In the genomic region with DNA sequence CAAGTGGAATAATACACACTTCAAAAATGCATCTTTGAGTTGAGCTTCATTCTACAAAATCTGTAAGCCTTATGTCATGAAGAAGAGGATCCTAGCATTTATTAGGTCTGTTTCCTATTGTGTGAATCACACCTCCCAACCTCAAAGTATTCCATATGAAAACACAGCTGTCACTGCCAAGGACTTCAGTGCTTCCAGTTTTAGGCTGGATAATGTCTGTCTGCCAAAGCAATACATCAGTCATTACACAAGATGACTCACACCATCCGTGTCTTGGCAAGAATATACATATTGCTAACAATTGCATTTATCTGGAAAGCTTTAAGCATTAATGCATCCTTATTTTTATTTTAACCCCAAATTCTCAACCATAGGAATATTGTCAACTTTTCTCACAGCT, we compare ENCODE assay signal across 18 cellular contexts.
A peak's percentile ranks its signal among the peaks of the same experiment; 100 is the strongest.
DNase-seq lines count a peak whose midpoint lies in the region; ATAC-seq and TF ChIP-seq lines count a peak whose summit lies in the region.
"Had no signal": no experiment of that assay in that cellular context is flagged by ENCODE, and none has a peak within 500 bp of the region (broad histone marks: within the 10 kb centered on the region; RNA-seq: fewer than 3 reads in every experiment).

No MANE protein-coding gene starts in this region.

- H3K9me3 ChIP-seq in PC-9 (ENCODE audit: insufficient read depth, low read depth) (no peaks in the 10 kb centered on the region), T-helper 17 cell (ENCODE audit: control insufficient read depth, low read length, poor library complexity, severe bottlenecking) (no peaks in the 10 kb centered on the region)
- H3K9me3 ChIP-seq: gastroesophageal sphincter, transverse colon had no signal

- BruUV-seq in PC-9 (replicated peaks; lab: Mats Ljungman, UMichigan): no TSS peak

- TF ChIP-seq CTCF in PC-9 (conservative IDR thresholded peaks at IDR 0.05): no peak

- no peaks in the 10 kb centered on the region for H3K36me3 Mint-ChIP-seq in T-helper 17 cell (ENCODE audit: low read depth)
- H3K36me3 Mint-ChIP-seq: CD8-positive, alpha-beta memory T cell had no signal

- ATAC-seq in HG03457 (IDR thresholded peaks at IDR 0.05; ENCODE audit: unreplicated experiment): no peak
- no peak for ATAC-seq in T-helper 17 cell
- no peak for ATAC-seq in GM19463 (IDR thresholded peaks at IDR 0.05; ENCODE audit: unreplicated experiment)
- ATAC-seq: activated T-helper 17 cell treated with anti-CD3 and anti-CD28 coated beads, Interleukin-2, amount 50 U/mL, for 72 hours; gastroesophageal sphincter had no signal

- no peaks in the 10 kb centered on the region for H3F3A ChIP-seq in PC-9 (ENCODE audit: insufficient read depth, low read depth)

- CTCF ChIA-PET in PC-9 (lab: Charles Lee): no interaction called here

- DNase-seq in DMS 273 treated with DMSO at 0.1 percent for 48 hours (lab: John Stamatoyannopoulos, UW) (peak; percentile 5), NCI-H1417 treated with DMSO at 0.1 percent for 48 hours (lab: John Stamatoyannopoulos, UW) (peak; percentile 29), astrocyte of the hippocampus (ENCODE audit: low read depth, low spot score) (peak; percentile 81), kidney tubule cell (ENCODE audit: low spot score) (peak; percentile 15), PC-9 (no peak), T-helper 17 cell (no peak)
- DNase-seq: activated CD4-positive, alpha-beta T cell treated with anti-CD3 and anti-CD28 coated beads for 1 hour; CD8-positive, alpha-beta memory T cell; central memory CD4-positive, alpha-beta T cell; HFFc6; mammary epithelial cell; MV-4-11; SHP77; transverse colon had no signal

- no peaks in the 10 kb centered on the region for H3K27me3 Mint-ChIP-seq in T-helper 17 cell
- H3K27me3 Mint-ChIP-seq: activated T-helper 17 cell treated with anti-CD3 and anti-CD28 coated beads, Interleukin-2, amount 50 U/mL, for 72 hours; CD8-positive, alpha-beta memory T cell had no signal

- no peak overlapping the region for H2AFZ ChIP-seq in PC-9

- no peaks in the 10 kb centered on the region for H3K79me2 ChIP-seq in PC-9 (ENCODE audit: low read depth)

- H3K27ac Mint-ChIP-seq in T-helper 17 cell: no peak overlapping the region
- H3K27ac Mint-ChIP-seq: activated T-helper 17 cell treated with anti-CD3 and anti-CD28 coated beads, Interleukin-2, amount 50 U/mL, for 72 hours; CD8-positive, alpha-beta memory T cell; HFFc6 had no signal

- no peaks in the 10 kb centered on the region for H3K27me3 ChIP-seq in PC-9 (ENCODE audit: insufficient read depth, low read depth)
- H3K27me3 ChIP-seq: gastroesophageal sphincter, transverse colon had no signal

- H3K4me3 ChIP-seq in PC-9: no peak overlapping the region
- H3K4me3 ChIP-seq: gastroesophageal sphincter, transverse colon had no signal

- POLR2A ChIA-PET in PC-9 (lab: Charles Lee; ENCODE audit: unreplicated experiment): no interaction called here

- H3K4me2 ChIP-seq in PC-9: no peak overlapping the region

- no peaks in the 10 kb centered on the region for H3K9me2 ChIP-seq in PC-9 (ENCODE audit: insufficient read depth)

- no peaks in the 10 kb centered on the region for H3K36me3 ChIP-seq in PC-9 (ENCODE audit: low read depth)
- H3K36me3 ChIP-seq: gastroesophageal sphincter, transverse colon had no signal

- intact Hi-C loops in PC-9 (cut with micrococcal nuclease; ENCODE audit: unreplicated experiment): no loop called here

- no peaks in the 10 kb centered on the region for H3K4me1 ChIP-seq in PC-9 (replicated peaks; ENCODE audit: insufficient read depth)
- H3K4me1 ChIP-seq: gastroesophageal sphincter, transverse colon had no signal

- H3K4me1 Mint-ChIP-seq in T-helper 17 cell: no peaks in the 10 kb centered on the region
- H3K4me1 Mint-ChIP-seq: activated T-helper 17 cell treated with anti-CD3 and anti-CD28 coated beads, Interleukin-2, amount 50 U/mL, for 72 hours; CD8-positive, alpha-beta memory T cell had no signal

- H4K20me1 ChIP-seq in PC-9 (ENCODE audit: insufficient read depth): no peaks in the 10 kb centered on the region

- no peak overlapping the region for H3K27ac ChIP-seq in PC-9
- H3K27ac ChIP-seq: gastroesophageal sphincter, transverse colon had no signal

- H3K4me3 Mint-ChIP-seq in T-helper 17 cell: no peak overlapping the region
- H3K4me3 Mint-ChIP-seq: activated T-helper 17 cell treated with anti-CD3 and anti-CD28 coated beads, Interleukin-2, amount 50 U/mL, for 72 hours; CD8-positive, alpha-beta memory T cell; HFFc6 had no signal

Comparison
In these comparisons a context has a peak if more than half of its experiments do, and no peak if none do; other contexts are left out.
1. DNase-seq: peak in DMS 273 treated with DMSO at 0.1 percent for 48 hours (single experiment), NCI-H1417 treated with DMSO at 0.1 percent for 48 hours (single experiment), astrocyte of the hippocampus (single experiment) and kidney tubule cell (single experiment); none in PC-9 (0 of 2) and T-helper 17 cell (0 of 3).